8 cellular contexts compared by ENCODE assay signal in the genomic region with DNA sequence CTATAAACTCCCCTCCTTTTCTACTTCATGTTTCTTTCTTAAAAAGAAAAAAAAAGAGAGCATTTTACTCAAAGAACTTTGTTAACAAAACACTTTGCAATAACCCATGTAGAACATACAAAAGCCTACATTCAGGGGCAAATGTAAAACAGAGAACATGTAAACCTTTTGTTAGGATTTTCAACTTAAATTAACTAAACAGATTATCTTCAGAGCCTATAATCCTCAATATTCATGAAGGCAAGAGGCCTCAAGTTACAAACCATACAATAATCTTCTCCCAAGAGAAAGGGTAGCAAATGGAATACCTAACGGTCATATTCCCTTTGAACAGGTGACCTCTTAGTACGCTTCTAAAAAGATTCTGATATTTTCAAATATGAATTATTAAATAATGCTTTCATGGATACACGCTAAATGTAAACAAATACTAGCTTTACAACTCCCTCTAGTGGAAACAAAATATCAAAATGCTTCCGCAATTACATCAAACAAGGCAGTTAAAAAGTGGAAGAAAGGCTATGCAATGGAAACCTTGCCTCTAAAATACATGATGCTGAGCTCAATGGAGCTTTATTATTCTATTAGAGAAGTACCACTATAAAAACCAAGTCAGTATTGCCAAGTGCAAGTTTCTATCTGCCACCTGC. TPM values are rescaled to one million over a fixed set of nuclear protein-coding genes. Genes with fewer than 3 reads are reported as not detected.
DNase-seq lines count a peak whose midpoint lies in the region; ATAC-seq and TF ChIP-seq lines count a peak whose summit lies in the region.

No MANE protein-coding gene starts in this region.

- no peak overlapping the region for H2BK15ac ChIP-seq in mesendoderm (replicated peaks; ENCODE audit: low read depth)

- TF ChIP-seq CTCF in GM06990 (IDR thresholded peaks at IDR 0.05; ENCODE audit: insufficient read depth, low read length, poor library complexity, severe bottlenecking) (peak; percentile 39), endodermal cell (conservative IDR thresholded peaks at IDR 0.05) (peak; percentile 61), ovary (IDR thresholded peaks at IDR 0.05) (peak in 2 of 3 donors; percentile 48 to 61)

- no peak overlapping the region for H4K5ac ChIP-seq in mesendoderm (ENCODE audit: low read length)

- no peak overlapping the region for H2AK5ac ChIP-seq in mesendoderm (ENCODE audit: low read length)

- no peak overlapping the region for H2BK5ac ChIP-seq in mesendoderm (ENCODE audit: low read length)

- no peak overlapping the region for H3K4me3 Mint-ChIP-seq in endodermal cell
- no peak overlapping the region for H3K4me3 Mint-ChIP-seq in activated CD8-positive, alpha-beta memory T cell treated with anti-CD3 and anti-CD28 coated beads, Interleukin-2, amount 10 ng/mL, durations not matched to agents 7 days and 5 days

- no peak overlapping the region for H3K56ac ChIP-seq in mesendoderm (ENCODE audit: low read length)

- no peaks in the 10 kb centered on the region for H3K9me3 Mint-ChIP-seq in endodermal cell
- no peaks in the 10 kb centered on the region for H3K9me3 Mint-ChIP-seq in activated CD8-positive, alpha-beta memory T cell treated with anti-CD3 and anti-CD28 coated beads, Interleukin-2, amount 10 ng/mL, durations not matched to agents 7 days and 5 days (ENCODE audit: low read depth)

- H3K18ac ChIP-seq in mesendoderm (ENCODE audit: low read length), result no peak overlapping the region

- H3K4me1 ChIP-seq in endodermal cell (ENCODE audit: control insufficient read depth, insufficient read depth, low read length) (peaks cover 6% of the 10 kb centered on the region), ovary (ENCODE audit: insufficient read depth) (no peaks in the 10 kb centered on the region), mesendoderm (ENCODE audit: control insufficient read depth, low read depth, low read length) (peaks cover 3% of the 10 kb centered on the region)

- no peak overlapping the region for H4K8ac ChIP-seq in mesendoderm (ENCODE audit: low read depth, low read length)

- H3K4me3 ChIP-seq in GM06990 (replicated peaks; ENCODE audit: low read depth, low read length) (no peak overlapping the region), endodermal cell (ENCODE audit: low read length) (no peak overlapping the region), ovary (no peak overlapping the region), mesendoderm (ENCODE audit: low read length) (no peak overlapping the region)

- intact Hi-C loops in ovary (cut with DNase I), result loop anchor here in 3 of 4 donors (5.0 to 10.0 kb wide), 3 partner anchors 156 to 446 kb away; a partner anchor contains a TSS

- no peak overlapping the region for H3K23ac ChIP-seq in mesendoderm (ENCODE audit: low read length)

- peaks cover 17% of the 10 kb centered on the region for H3K27me3 Mint-ChIP-seq in endodermal cell (ENCODE audit: insufficient read depth)
- no peaks in the 10 kb centered on the region for H3K27me3 Mint-ChIP-seq in activated CD8-positive, alpha-beta memory T cell treated with anti-CD3 and anti-CD28 coated beads, Interleukin-2, amount 10 ng/mL, durations not matched to agents 7 days and 5 days

- H3K27me3 ChIP-seq in GM06990 (replicated peaks; ENCODE audit: control insufficient read depth, insufficient read depth, low read length), result no peaks in the 10 kb centered on the region
- H3K27me3 ChIP-seq in endodermal cell (ENCODE audit: control insufficient read depth, insufficient read depth, low read length, poor library complexity, severe bottlenecking), result peaks cover 10% of the 10 kb centered on the region
- no peaks in the 10 kb centered on the region for H3K27me3 ChIP-seq in ovary
- no peaks in the 10 kb centered on the region for H3K27me3 ChIP-seq in mesendoderm (ENCODE audit: insufficient read depth, low read length, poor library complexity)

- no peak for ATAC-seq in activated CD8-positive, alpha-beta memory T cell treated with anti-CD3 and anti-CD28 coated beads, Interleukin-2, amount 10 ng/mL, durations not matched to agents 7 days and 5 days
- ATAC-seq in esophagus mucosa, result no peak

- H3K4me2 ChIP-seq in mesendoderm (ENCODE audit: low read length), result no peak overlapping the region

- no peak for TF ChIP-seq POLR2A in ovary (IDR thresholded peaks at IDR 0.05)

- no peaks in the 10 kb centered on the region for H3K9me3 ChIP-seq in endodermal cell (ENCODE audit: control insufficient read depth, low read length)
- H3K9me3 ChIP-seq in ovary, result no peaks in the 10 kb centered on the region

- H3K9ac ChIP-seq in endodermal cell (ENCODE audit: extremely low read depth, low read length, poor library complexity, severe bottlenecking) (no peak overlapping the region), mesendoderm (ENCODE audit: low read length) (no peak overlapping the region)

- H3K27ac Mint-ChIP-seq in endodermal cell, result no peak overlapping the region
- H3K27ac Mint-ChIP-seq in activated CD8-positive, alpha-beta memory T cell treated with anti-CD3 and anti-CD28 coated beads, Interleukin-2, amount 10 ng/mL, durations not matched to agents 7 days and 5 days, result no peak overlapping the region

- DNase-seq in GM06990 (ENCODE audit: extremely low read depth, insufficient read length) (no peak), NCI-H2227 (lab: John Stamatoyannopoulos, UW; ENCODE audit: unreplicated experiment) (peak; percentile 10), endodermal cell (no peak), ovary (no peak), HK-2 (ENCODE audit: unreplicated experiment) (no peak), mesendoderm (no peak)
- no peak for DNase-seq in activated CD8-positive, alpha-beta memory T cell treated with anti-CD3 and anti-CD28 coated beads, Interleukin-2, amount 10 ng/mL, durations not matched to agents 7 days and 5 days

- CTCF ChIA-PET in activated CD8-positive, alpha-beta memory T cell treated with anti-CD3 and anti-CD28 coated beads, Interleukin-2, amount 10 ng/mL, durations not matched to agents 7 days and 5 days (lab: Charles Lee), result interaction anchor here (1.3 to 1.8 kb wide), 5 partner anchors 10 to 175 kb away, joined by 3 to 7 read pairs (median 5); a partner anchor contains a TSS

- H3K4ac ChIP-seq in mesendoderm (ENCODE audit: low read depth, low read length), result no peak overlapping the region

- 76 to 100% methylated on average over 1 to 3 of the region's 4 CpGs for WGBS in endodermal cell (ENCODE audit: insufficient coverage in 1 of 2, insufficient read length in 1 of 2), 2 experiments
- 6 to 11% (median 7%) methylated on average over 4 of the region's 4 CpGs for WGBS in ovary, 3 donors
- no CpG with 5 or more reads among the region's 4 CpGs for WGBS in mesendoderm (ENCODE audit: extremely low coverage, insufficient coverage, low lambda C conversion rate)

- H3K79me2 ChIP-seq in mesendoderm (ENCODE audit: control insufficient read depth, insufficient read depth, low read length), result peaks cover 3% of the 10 kb centered on the region

- H3K36me3 Mint-ChIP-seq in endodermal cell (ENCODE audit: low read depth), result peaks cover 11% of the 10 kb centered on the region
- H3K36me3 Mint-ChIP-seq in activated CD8-positive, alpha-beta memory T cell treated with anti-CD3 and anti-CD28 coated beads, Interleukin-2, amount 10 ng/mL, durations not matched to agents 7 days and 5 days, result peaks cover 38% of the 10 kb centered on the region

- H3K4me1 Mint-ChIP-seq in endodermal cell, result peaks cover 33% of the 10 kb centered on the region
- H3K4me1 Mint-ChIP-seq in activated CD8-positive, alpha-beta memory T cell treated with anti-CD3 and anti-CD28 coated beads, Interleukin-2, amount 10 ng/mL, durations not matched to agents 7 days and 5 days, result peaks cover 53% of the 10 kb centered on the region

- no peak overlapping the region for H2BK120ac ChIP-seq in mesendoderm (ENCODE audit: low read depth, low read length)

- TF ChIP-seq EP300 in ovary (IDR thresholded peaks at IDR 0.05), result no peak

- H3K79me1 ChIP-seq in mesendoderm (ENCODE audit: low read length), result peaks cover 6% of the 10 kb centered on the region

- H3K36me3 ChIP-seq in GM06990 (ENCODE audit: control insufficient read depth, insufficient read depth, low read length) (no peaks in the 10 kb centered on the region), endodermal cell (ENCODE audit: control insufficient read depth, insufficient read depth, low read length) (peaks cover 20% of the 10 kb centered on the region), ovary (no peaks in the 10 kb centered on the region), mesendoderm (ENCODE audit: control insufficient read depth, insufficient read depth, low read length) (no peaks in the 10 kb centered on the region)

- no peak overlapping the region for H3K27ac ChIP-seq in endodermal cell (ENCODE audit: low read depth, low read length)
- no peak overlapping the region for H3K27ac ChIP-seq in ovary
- H3K27ac ChIP-seq in mesendoderm (ENCODE audit: low read depth, low read length), result no peak overlapping the region

RNA-seq across cellular contexts. Expression of a gene that starts 9.9 kb away (rescaled TPM):
- 10 to 100 TPM; 12.3 to 19.1 TPM for total RNA-seq in endodermal cell
- 12.5 TPM for polyA plus RNA-seq in endodermal cell (2013, experiment 1 of 2)
- 12.8 TPM for polyA plus RNA-seq in endodermal cell (2013, experiment 2 of 2)
- total RNA-seq in ovary, result 1 to 10 TPM; 1.7 to 3.7 (median 2.5) TPM
- polyA plus RNA-seq in ovary, result 1 to 10 TPM; 1.4 to 1.8 TPM
- total RNA-seq in activated CD8-positive, alpha-beta memory T cell treated with anti-CD3 and anti-CD28 coated beads, Interleukin-2, amount 10 ng/mL, durations not matched to agents 7 days and 5 days, result 10 to 100 TPM; 38.4 to 58.9 TPM
- 4.5 TPM for total RNA-seq in esophagus mucosa
- 7.0 TPM for polyA plus RNA-seq in mesendoderm (2013, experiment 1 of 2)
- polyA plus RNA-seq in mesendoderm (2013, experiment 2 of 2), result 6.8 TPM
